In genomic region chr9:103304797-103305196, GRCh38 we compare ENCODE assay signal across 29 cellular contexts.
"Had no signal": no experiment of that assay in that cellular context is flagged by ENCODE, and none has a peak within 500 bp of the region (broad histone marks: within the 10 kb centered on the region; RNA-seq: fewer than 3 reads in every experiment).

No MANE protein-coding gene starts in this region.

- H3K36me3 Mint-ChIP-seq: immature natural killer cell; neural progenitor cell; stimulated activated naive B cell treated with anti-CD40 and anti-IgM and Interleukin-4, amounts not matched to agents 10 μg/mL and 1 μg/mL and 100 μg/mL, for 72 hours had no signal

- H3K4me3 ChIP-seq: left lung, lower lobe of right lung, neural progenitor cell, psoas muscle, skin epidermis, stomach, testis, thyroid gland, transverse colon, upper lobe of left lung, vagina had no signal

- FAIRE-seq: islet of Langerhans, kidney had no signal

- ATAC-seq: left cardiac atrium; left lung; lower lobe of right lung; naive thymus-derived CD8-positive, alpha-beta T cell; psoas muscle; right cardiac atrium; sciatic nerve; stimulated activated naive B cell treated with anti-CD40 and anti-IgM and Interleukin-4, amounts not matched to agents 10 μg/mL and 1 μg/mL and 100 μg/mL, for 72 hours; stimulated activated naive CD8-positive, alpha-beta T cell treated with anti-CD3 and anti-CD28 coated beads, Interleukin-15, Interleukin-2, amounts not matched to agents 100 U/mL and 50 U/mL, for 24 hours had no signal

- H3K27ac Mint-ChIP-seq: immature natural killer cell; naive thymus-derived CD8-positive, alpha-beta T cell; nephron; neural progenitor cell; stimulated activated naive B cell treated with anti-CD40 and anti-IgM and Interleukin-4, amounts not matched to agents 10 μg/mL and 1 μg/mL and 100 μg/mL, for 72 hours had no signal

- H3K4me3 Mint-ChIP-seq: immature natural killer cell; naive thymus-derived CD8-positive, alpha-beta T cell; nephron; neural progenitor cell; stimulated activated naive B cell treated with anti-CD40 and anti-IgM and Interleukin-4, amounts not matched to agents 10 μg/mL and 1 μg/mL and 100 μg/mL, for 72 hours had no signal

- H3K27me3 Mint-ChIP-seq: naive thymus-derived CD8-positive, alpha-beta T cell; stimulated activated naive B cell treated with anti-CD40 and anti-IgM and Interleukin-4, amounts not matched to agents 10 μg/mL and 1 μg/mL and 100 μg/mL, for 72 hours had no signal

- DNase-seq: hypothalamus; immature natural killer cell; kidney; left cardiac atrium; left lung; lower lobe of right lung; mammary epithelial cell; mesenchymal stem cell; naive thymus-derived CD8-positive, alpha-beta T cell; occipital lobe; psoas muscle; right cardiac atrium; stimulated activated CD4-positive, alpha-beta T cell treated with anti-CD3 and anti-CD28 coated beads, Interleukin-12 subunit alpha, Interleukin-12 subunit beta, amount 100 ng/mL, for 4 hours; stimulated activated CD4-positive, alpha-beta T cell treated with anti-CD3 and anti-CD28 coated beads, Interleukin-15, amount 100 ng/mL, for 24 hours; stimulated activated CD4-positive, alpha-beta T cell treated with anti-CD3 and anti-CD28 coated beads, Interleukin-2, amount 100 ng/mL, for 24 hours; stimulated activated CD4-positive, alpha-beta T cell treated with anti-CD3 and anti-CD28 coated beads, Interleukin-4, amount 100 ng/mL, for 1 hour; stimulated activated naive B cell treated with anti-CD40 and anti-IgM and Interleukin-4, amounts not matched to agents 10 μg/mL and 1 μg/mL and 100 μg/mL, for 72 hours; stimulated activated naive CD8-positive, alpha-beta T cell treated with anti-CD3 and anti-CD28 coated beads, Interleukin-15, Interleukin-2, amounts not matched to agents 100 U/mL and 50 U/mL, for 24 hours; stomach; testis; thyroid gland; transverse colon; upper lobe of left lung had no signal

- H3K4me1 Mint-ChIP-seq: immature natural killer cell; naive thymus-derived CD8-positive, alpha-beta T cell; nephron; neural progenitor cell; stimulated activated naive B cell treated with anti-CD40 and anti-IgM and Interleukin-4, amounts not matched to agents 10 μg/mL and 1 μg/mL and 100 μg/mL, for 72 hours had no signal
